1 cellular context compared by ENCODE assay signal in the genomic region with DNA sequence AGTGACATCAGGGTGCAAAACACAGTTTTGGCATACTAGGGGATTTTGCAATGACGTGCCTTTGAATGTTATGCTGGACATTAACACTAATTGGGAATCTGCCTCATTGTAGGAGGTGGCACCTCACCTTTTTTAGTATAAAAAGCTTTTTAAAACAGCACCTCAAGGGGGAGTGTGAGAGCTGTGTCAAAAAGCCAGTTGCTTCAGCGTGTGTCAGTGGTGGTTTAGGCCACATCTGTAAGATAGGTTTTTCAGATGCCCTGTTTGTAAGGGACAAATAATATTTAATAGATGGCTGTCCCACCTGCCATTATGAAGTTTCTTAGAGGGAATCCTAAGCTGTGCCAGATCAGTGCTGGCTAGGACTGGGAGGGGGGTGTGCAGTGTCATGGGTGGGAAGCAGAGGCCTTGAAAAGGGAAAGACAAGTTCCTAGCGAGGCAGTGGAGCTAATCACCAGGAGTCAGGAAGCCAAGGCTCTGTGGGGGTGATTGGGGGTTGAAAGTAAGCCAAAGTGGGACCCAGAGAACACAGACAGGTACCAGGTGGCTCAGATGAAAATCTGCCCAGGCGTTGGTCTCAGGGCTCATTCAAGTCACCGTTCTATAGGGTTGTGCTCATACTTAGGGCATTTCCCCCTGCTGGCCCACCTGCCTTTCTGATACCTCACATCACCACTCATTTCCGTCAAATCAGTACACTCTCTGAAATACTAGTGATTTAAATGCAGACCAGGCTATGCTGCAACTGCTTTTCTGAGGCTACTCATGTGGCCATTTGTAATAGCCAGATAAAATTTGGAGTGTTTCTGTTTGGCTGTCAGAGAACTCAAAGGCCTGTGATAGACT.
TF ChIP-seq lines count a peak whose summit lies in the region.

No MANE protein-coding gene starts in this region.

TF ChIP-seq in GM12878, 131 proteins besides CTCF, POLR2A, EP300 and RAD21 (continued from another document):
- TF ChIP-seq, protein P1, sequence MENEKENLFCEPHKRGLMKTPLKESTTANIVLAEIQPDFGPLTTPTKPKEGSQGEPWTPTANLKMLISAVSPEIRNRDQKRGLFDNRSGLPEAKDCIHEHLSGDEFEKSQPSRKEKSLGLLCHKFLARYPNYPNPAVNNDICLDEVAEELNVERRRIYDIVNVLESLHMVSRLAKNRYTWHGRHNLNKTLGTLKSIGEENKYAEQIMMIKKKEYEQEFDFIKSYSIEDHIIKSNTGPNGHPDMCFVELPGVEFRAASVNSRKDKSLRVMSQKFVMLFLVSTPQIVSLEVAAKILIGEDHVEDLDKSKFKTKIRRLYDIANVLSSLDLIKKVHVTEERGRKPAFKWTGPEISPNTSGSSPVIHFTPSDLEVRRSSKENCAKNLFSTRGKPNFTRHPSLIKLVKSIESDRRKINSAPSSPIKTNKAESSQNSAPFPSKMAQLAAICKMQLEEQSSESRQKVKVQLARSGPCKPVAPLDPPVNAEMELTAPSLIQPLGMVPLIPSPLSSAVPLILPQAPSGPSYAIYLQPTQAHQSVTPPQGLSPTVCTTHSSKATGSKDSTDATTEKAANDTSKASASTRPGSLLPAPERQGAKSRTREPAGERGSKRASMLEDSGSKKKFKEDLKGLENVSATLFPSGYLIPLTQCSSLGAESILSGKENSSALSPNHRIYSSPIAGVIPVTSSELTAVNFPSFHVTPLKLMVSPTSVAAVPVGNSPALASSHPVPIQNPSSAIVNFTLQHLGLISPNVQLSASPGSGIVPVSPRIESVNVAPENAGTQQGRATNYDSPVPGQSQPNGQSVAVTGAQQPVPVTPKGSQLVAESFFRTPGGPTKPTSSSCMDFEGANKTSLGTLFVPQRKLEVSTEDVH (IDR thresholded peaks at IDR 0.05; ENCODE audit: low read depth, partially characterized antibody) = no peak
